ENCODE assay signal across 11 cellular contexts in genomic region chr14:36057452-36058142, GRCh38.
DNase-seq lines count a peak whose midpoint lies in the region; ATAC-seq and TF ChIP-seq lines count a peak whose summit lies in the region.
"Had no signal": no experiment of that assay in that cellular context is flagged by ENCODE, and none has a peak within 500 bp of the region (broad histone marks: within the 10 kb centered on the region; RNA-seq: fewer than 3 reads in every experiment).

No MANE protein-coding gene starts in this region.

- H3K36me3 ChIP-seq in PC-3 (ENCODE audit: low read depth, low read length) = no peaks in the 10 kb centered on the region

- H4K20me1 ChIP-seq in PC-3 (ENCODE audit: low read length) = no peaks in the 10 kb centered on the region

- H3K27ac Mint-ChIP-seq in glutamatergic neuron (ENCODE audit: unreplicated experiment) = no peak overlapping the region

- no peaks in the 10 kb centered on the region for H3K27me3 Mint-ChIP-seq in glutamatergic neuron (ENCODE audit: unreplicated experiment)

- no peak overlapping the region for H2AFZ ChIP-seq in PC-3 (ENCODE audit: low read length)

- POLR2A ChIA-PET in PC-3 (lab: Charles Lee; ENCODE audit: unreplicated experiment) = interaction anchor here (0.5 kb wide), 1 partner anchor 47 kb away, joined by 3 read pairs; no protein-coding TSS in a partner anchor

- BruUV-seq in PC-3 (replicated peaks; lab: Mats Ljungman, UMichigan) = no TSS peak

- H3F3A ChIP-seq in PC-3 (ENCODE audit: low read length, unreplicated experiment) = no peaks in the 10 kb centered on the region

- no peak; the same call in 1 of the 2 replicates for ATAC-seq in PC-3
- ATAC-seq in HG02884 (IDR thresholded peaks at IDR 0.05; ENCODE audit: unreplicated experiment) = no peak
- ATAC-seq: Panc1 had no signal

- intact Hi-C loops in PC-3 (cut with micrococcal nuclease) = no loop called here

- no peak for TF ChIP-seq CTCF in PC-3 (conservative IDR thresholded peaks at IDR 0.05; ENCODE audit: low read depth, low read length)
- no peak for TF ChIP-seq CTCF in glutamatergic neuron (IDR thresholded peaks at IDR 0.05; ENCODE audit: partially characterized antibody, unreplicated experiment)

- no peak overlapping the region for H3K4me3 ChIP-seq in PC-3 (ENCODE audit: low read length)

- DNase-seq in COR-L47 (lab: John Stamatoyannopoulos, UW) (peak; percentile 89), LoVo (ENCODE audit: low spot score) (peak; percentile 58), PC-3 (peak; percentile 68), iPS-NIHi11 (ENCODE audit: low spot score) (peak; percentile 16), glutamatergic neuron (no peak), Kasumi-1 (lab: John Stamatoyannopoulos, UW) (no peak), SIG-M5 treated with dmso at 0.1 percent for 504 hours (lab: John Stamatoyannopoulos, UW; ENCODE audit: unreplicated experiment) (no peak)
- DNase-seq: effector CD4-positive, alpha-beta T cell; nucleus accumbens had no signal

- no peak overlapping the region for H3K9ac ChIP-seq in PC-3 (ENCODE audit: low read length)

- H3K4me3 Mint-ChIP-seq in glutamatergic neuron (ENCODE audit: unreplicated experiment) = no peak overlapping the region

- CTCF ChIA-PET in PC-3 (lab: Charles Lee) = no interaction called here

- H3K9me2 ChIP-seq in PC-3 (replicated peaks; ENCODE audit: low read length) = no peaks in the 10 kb centered on the region

- peaks cover 38% of the 10 kb centered on the region for H3K27me3 ChIP-seq in PC-3 (ENCODE audit: low read length)

- no peak overlapping the region for H3K27ac ChIP-seq in PC-3 (ENCODE audit: low read length)

- no peaks in the 10 kb centered on the region for H3K4me1 ChIP-seq in PC-3 (ENCODE audit: insufficient read depth, low read length)

- H3K4me2 ChIP-seq in PC-3 (ENCODE audit: low read length) = no peak overlapping the region

- no peaks in the 10 kb centered on the region for H3K36me3 Mint-ChIP-seq in glutamatergic neuron (ENCODE audit: unreplicated experiment)

- H3K9me3 Mint-ChIP-seq in glutamatergic neuron (ENCODE audit: unreplicated experiment) = no peaks in the 10 kb centered on the region

- H3K9me3 ChIP-seq in PC-3 (ENCODE audit: low read length) = no peaks in the 10 kb centered on the region

- no peaks in the 10 kb centered on the region for H3K4me1 Mint-ChIP-seq in glutamatergic neuron (ENCODE audit: low read depth, unreplicated experiment)

- H3K79me2 ChIP-seq in PC-3 (ENCODE audit: low read length) = no peaks in the 10 kb centered on the region

Comparison
In these comparisons a context has a peak if more than half of its experiments do, and no peak if none do; other contexts are left out.
1. DNase-seq: peak in COR-L47 (single experiment), LoVo (single experiment), PC-3 (single experiment) and iPS-NIHi11 (single experiment); none in glutamatergic neuron (single experiment), Kasumi-1 (0 of 2) and SIG-M5 treated with dmso at 0.1 percent for 504 hours (single experiment).